Comparison of ENCODE assay signal across 12 cellular contexts in genomic region chr20:41175201-41175651, GRCh38. TPM values are rescaled to one million over a fixed set of nuclear protein-coding genes. Genes with fewer than 3 reads are reported as not detected.
DNase-seq lines count a peak whose midpoint lies in the region; ATAC-seq and TF ChIP-seq lines count a peak whose summit lies in the region.
"Had no signal": no experiment of that assay in that cellular context is flagged by ENCODE, and none has a peak within 500 bp of the region (broad histone marks: within the 10 kb centered on the region; RNA-seq: fewer than 3 reads in every experiment).

No MANE protein-coding gene starts in this region.

- H3K9ac ChIP-seq in skeletal muscle satellite cell (ENCODE audit: low read depth, low read length) = peak overlapping the region; percentile 62
- no peak overlapping the region for H3K9ac ChIP-seq in MM.1S (ENCODE audit: low read length)

- H3K4me2 ChIP-seq in skeletal muscle satellite cell (ENCODE audit: low read length) = no peak overlapping the region
- no peak overlapping the region for H3K4me2 ChIP-seq in MM.1S (ENCODE audit: low read depth, low read length)

- H3K36me3 Mint-ChIP-seq in CD4-positive, alpha-beta T cell (ENCODE audit: low read depth) = peaks cover 78% of the 10 kb centered on the region

- POLR2A ChIA-PET in CD4-positive, alpha-beta T cell (lab: Charles Lee) = no interaction called here
- POLR2A ChIA-PET in RWPE1 (lab: Yijun Ruan, JAX; ENCODE audit: low non-redundant PET) = no interaction called here

- peaks cover 69% of the 10 kb centered on the region for H3K4me1 ChIP-seq in skeletal muscle satellite cell (ENCODE audit: control insufficient read depth, insufficient read depth, low read length)
- peaks cover 7% of the 10 kb centered on the region for H3K4me1 ChIP-seq in body of pancreas
- no peaks in the 10 kb centered on the region for H3K4me1 ChIP-seq in MM.1S (ENCODE audit: low read length)

- H3F3A ChIP-seq in MM.1S (ENCODE audit: insufficient read depth, low read length) = 0 out of 2 replicates have a peak, but pooled peaks cover 3% of the 10 kb centered on the region

- H3K36me3 ChIP-seq in skeletal muscle satellite cell (ENCODE audit: insufficient read depth, low read length) = peaks cover 65% of the 10 kb centered on the region
- H3K36me3 ChIP-seq in body of pancreas (replicated peaks in 1 of 2; ENCODE audit: insufficient read depth in 1 of 2, low read depth in 2 of 2) = peaks cover 0 to 2% of the 10 kb centered on the region in 2 donors
- H3K36me3 ChIP-seq in MM.1S (replicated peaks; ENCODE audit: insufficient read depth, low read length) = peaks cover 8% of the 10 kb centered on the region; the same call in 1 of the 2 replicates

- CTCF ChIA-PET in CD4-positive, alpha-beta T cell (lab: Charles Lee) = no interaction called here
- CTCF ChIA-PET in RWPE1 (lab: Yijun Ruan, JAX) = interaction anchor here (0.9 to 1.0 kb wide), 3 partner anchors 57 to 164 kb away, joined by 3 to 4 read pairs (median 3); no protein-coding TSS in a partner anchor

- no peak for TF ChIP-seq POLR2A in body of pancreas (IDR thresholded peaks at IDR 0.05)

- WGBS in body of pancreas, 2 donors = 89 to 92% methylated on average over 4 of the region's 4 CpGs

- H3K27me3 Mint-ChIP-seq in CD4-positive, alpha-beta T cell = no peaks in the 10 kb centered on the region

- peak overlapping the region; percentile 33 for H3K27ac Mint-ChIP-seq in CD4-positive, alpha-beta T cell
- H3K27ac Mint-ChIP-seq: CD14-positive monocyte had no signal

- H2AFZ ChIP-seq in MM.1S (ENCODE audit: low read length) = no peak overlapping the region

- no peak for DNase-seq in CD4-positive, alpha-beta T cell
- DNase-seq in RWPE1 (ENCODE audit: low spot score) = no peak
- DNase-seq in left ventricle myocardium superior = peak; percentile 26
- no peak for DNase-seq in RPMI8226
- DNase-seq in C1 segment of cervical spinal cord (lab: John Stamatoyannopoulos, UW) = no peak
- DNase-seq in body of pancreas = no peak
- no peak for DNase-seq in MM.1S
- DNase-seq: NCI-H1092, NCI-H748 treated with DMSO at 0.1 percent for 48 hours had no signal

- H3K79me2 ChIP-seq in MM.1S (ENCODE audit: low read length) = no peaks in the 10 kb centered on the region

- no peaks in the 10 kb centered on the region for H3K9me3 ChIP-seq in CD4-positive, alpha-beta T cell (ENCODE audit: control insufficient read depth, low read length)
- H3K9me3 ChIP-seq in skeletal muscle satellite cell (replicated peaks; ENCODE audit: low read length) = no peaks in the 10 kb centered on the region
- H3K9me3 ChIP-seq in body of pancreas = no peaks in the 10 kb centered on the region
- H3K9me3 ChIP-seq in MM.1S (replicated peaks; ENCODE audit: insufficient read depth, low read length) = no peaks in the 10 kb centered on the region

- peaks cover 14% of the 10 kb centered on the region for H3K4me1 Mint-ChIP-seq in CD4-positive, alpha-beta T cell (ENCODE audit: low read depth)
- H3K4me1 Mint-ChIP-seq: CD14-positive monocyte had no signal

- no peak overlapping the region for H3K4me3 Mint-ChIP-seq in CD4-positive, alpha-beta T cell
- H3K4me3 Mint-ChIP-seq: CD14-positive monocyte had no signal

- no peak for ATAC-seq in CD4-positive, alpha-beta T cell (ENCODE audit: poor library complexity)
- no peak for ATAC-seq in left ventricle myocardium superior
- no peak for ATAC-seq in body of pancreas

- no peaks in the 10 kb centered on the region for H3K9me2 ChIP-seq in MM.1S (replicated peaks; ENCODE audit: insufficient read depth, low read length)

- no peaks in the 10 kb centered on the region for H3K9me3 Mint-ChIP-seq in CD4-positive, alpha-beta T cell

- H4K20me1 ChIP-seq in MM.1S (ENCODE audit: insufficient read depth, low read length) = no peaks in the 10 kb centered on the region

- no peak overlapping the region for H3K27ac ChIP-seq in CD4-positive, alpha-beta T cell (ENCODE audit: low read depth, low read length)
- H3K27ac ChIP-seq in RWPE1 = peak overlapping the region; percentile 76
- H3K27ac ChIP-seq in body of pancreas = no peak overlapping the region
- no peak overlapping the region for H3K27ac ChIP-seq in MM.1S (ENCODE audit: low read length)
- H3K27ac ChIP-seq: VCaP had no signal

- intact Hi-C loops in CD4-positive, alpha-beta T cell (cut with DNase I, micrococcal nuclease) = no loop called here
- intact Hi-C loops in left ventricle myocardium superior (cut with micrococcal nuclease) = loop anchor here (5.0 to 10.0 kb wide), 2 partner anchors 57 to 240 kb away; no protein-coding TSS in a partner anchor
- intact Hi-C loops in body of pancreas (cut with DNase I) = no loop called here

- no peak overlapping the region for H3K4me3 ChIP-seq in skeletal muscle satellite cell (ENCODE audit: low read length)
- H3K4me3 ChIP-seq in body of pancreas = no peak overlapping the region
- H3K4me3 ChIP-seq in MM.1S (ENCODE audit: low read length) = no peak overlapping the region

- no peak for TF ChIP-seq CTCF in CD4-positive, alpha-beta T cell (IDR thresholded peaks at IDR 0.05)
- TF ChIP-seq CTCF in RWPE1 (conservative IDR thresholded peaks at IDR 0.05; ENCODE audit: low read depth) (no peak), body of pancreas (IDR thresholded peaks at IDR 0.05) (no peak), MM.1S (IDR thresholded peaks at IDR 0.05; ENCODE audit: low read length) (no peak)

- H3K27me3 ChIP-seq in CD4-positive, alpha-beta T cell (ENCODE audit: control insufficient read depth, insufficient read depth, low read length) = no peaks in the 10 kb centered on the region
- H3K27me3 ChIP-seq in skeletal muscle satellite cell (ENCODE audit: control insufficient read depth, insufficient read depth, low read length) (no peaks in the 10 kb centered on the region), body of pancreas (no peaks in the 10 kb centered on the region), MM.1S (replicated peaks; ENCODE audit: insufficient read depth, low read length) (no peaks in the 10 kb centered on the region)

RNA-seq across cellular contexts. Expression of gene PLCG1, which starts 37.9 kb away (rescaled TPM):
- 100 to 1,000 TPM; 387 to 404 TPM for total RNA-seq in CD4-positive, alpha-beta T cell
- total RNA-seq in left ventricle myocardium superior (56.5 TPM), body of pancreas (10 to 100 TPM; 40.0 to 87.7 TPM)
- total RNA-seq in skeletal muscle satellite cell (2012; rRNA removed) = 31.2 and 43.9 TPM in 2 replicates
